8 cellular contexts compared by ENCODE assay signal in genomic region chr3:156826896-156827882, GRCh38.
A peak's percentile ranks its signal among the peaks of the same experiment; 100 is the strongest.
DNase-seq lines count a peak whose midpoint lies in the region; ATAC-seq and FAIRE-seq lines count a peak whose summit lies in the region.

No MANE protein-coding gene starts in this region.

- H3K27ac Mint-ChIP-seq in central memory CD8-positive, alpha-beta T cell (ENCODE audit: low read depth): peak overlapping the region; percentile 88

- H3K4me1 ChIP-seq in mucosa of rectum (ENCODE audit: control insufficient read depth in 2 of 2, insufficient read depth in 2 of 2, low read length in 2 of 2): peaks cover 14 to 15% of the 10 kb centered on the region in 2 donors

- DNase-seq in DMS53 (lab: John Stamatoyannopoulos, UW): peak; percentile 52
- no peak for DNase-seq in DMS53 treated with DMSO at 0.1 percent for 48 hours (lab: John Stamatoyannopoulos, UW; ENCODE audit: unreplicated experiment)
- peak; percentile 12 for DNase-seq in LoVo (ENCODE audit: low spot score)
- DNase-seq in central memory CD8-positive, alpha-beta T cell (ENCODE audit: low spot score in 2 of 2): no peak
- no peak for DNase-seq in RCC 7860 (ENCODE audit: low spot score)
- no peak for DNase-seq in activated effector memory CD4-positive, alpha-beta T cell treated with Interleukin-2 at 50 U/mL for 16 hours

- H3K27ac ChIP-seq in mucosa of rectum (ENCODE audit: low read depth in 2 of 2, low read length in 2 of 2): peak overlapping the region; percentile 97 to 99

- peaks cover 14% of the 10 kb centered on the region for H3K36me3 Mint-ChIP-seq in central memory CD8-positive, alpha-beta T cell (ENCODE audit: insufficient read depth)

- peaks cover 24% of the 10 kb centered on the region for H3K4me1 Mint-ChIP-seq in central memory CD8-positive, alpha-beta T cell

- ATAC-seq in central memory CD8-positive, alpha-beta T cell (replicated peaks; ENCODE audit: extremely low read depth, poor library complexity, severe bottlenecking): peak; percentile 59
- ATAC-seq in GM21576 (IDR thresholded peaks at IDR 0.05; ENCODE audit: unreplicated experiment): no peak

- no peaks in the 10 kb centered on the region for H3K36me3 ChIP-seq in mucosa of rectum (ENCODE audit: control insufficient read depth in 2 of 2, insufficient read depth in 2 of 2, low read length in 2 of 2)

- peak overlapping the region; percentile 93 to 94 for H3K4me3 ChIP-seq in mucosa of rectum (ENCODE audit: low read length in 2 of 2)

- no peak for FAIRE-seq in RCC 7860 (lab: Jason Lieb, UNC)

- peak overlapping the region; percentile 86 for H3K4me3 Mint-ChIP-seq in central memory CD8-positive, alpha-beta T cell

- H3K27me3 Mint-ChIP-seq in central memory CD8-positive, alpha-beta T cell: no peaks in the 10 kb centered on the region

- no peaks in the 10 kb centered on the region for H3K9me3 ChIP-seq in mucosa of rectum (ENCODE audit: control insufficient read depth in 2 of 2, low read length in 2 of 2)

- no peaks in the 10 kb centered on the region for H3K9me3 Mint-ChIP-seq in central memory CD8-positive, alpha-beta T cell

- H3K27me3 ChIP-seq in mucosa of rectum (ENCODE audit: control insufficient read depth in 2 of 2, insufficient read depth in 2 of 2, low read length in 2 of 2): no peaks in the 10 kb centered on the region

- H3K9ac ChIP-seq in mucosa of rectum (ENCODE audit: low read depth in 1 of 2, low read length in 2 of 2): peak overlapping the region; percentile 93 to 98

Comparison
In these comparisons a context has a peak if more than half of its experiments do, and no peak if none do; other contexts are left out.
1. DNase-seq: peak in DMS53 (single experiment) and LoVo (single experiment); none in DMS53 treated with DMSO at 0.1 percent for 48 hours (single experiment), central memory CD8-positive, alpha-beta T cell (0 of 2), RCC 7860 (single experiment) and activated effector memory CD4-positive, alpha-beta T cell treated with Interleukin-2 at 50 U/mL for 16 hours (single experiment).